Comparison of ENCODE assay signal across 24 cellular contexts in genomic region chr20:41219824-41220223, GRCh38.
"Had no signal": no experiment of that assay in that cellular context is flagged by ENCODE, and none has a peak within 500 bp of the region (broad histone marks: within the 10 kb centered on the region; RNA-seq: fewer than 3 reads in every experiment).

No MANE protein-coding gene starts in this region.

- H3K4me3 ChIP-seq: colonic mucosa, esophagus muscularis mucosa, lung, ovary, psoas muscle, skin epidermis, spleen, transverse colon, upper lobe of right lung, vagina had no signal

- H3K9me3 ChIP-seq: colonic mucosa, esophagus muscularis mucosa, ovary, psoas muscle, spleen, transverse colon, upper lobe of right lung, vagina had no signal

- H3K4me1 ChIP-seq: colonic mucosa had no signal

- H3K27ac ChIP-seq: colonic mucosa, esophagus muscularis mucosa, ovary, psoas muscle, skin epidermis, spleen, transverse colon, upper lobe of right lung, vagina had no signal

- H3K27me3 ChIP-seq: colonic mucosa, esophagus muscularis mucosa, ovary, spleen, transverse colon, upper lobe of right lung, vagina had no signal

- H3K36me3 ChIP-seq: colonic mucosa, esophagus muscularis mucosa, ovary, spleen, transverse colon, upper lobe of right lung, vagina had no signal

- DNase-seq: colonic mucosa; effector memory CD4-positive, alpha-beta T cell; foreskin melanocyte; hypothalamus; immature natural killer cell; islet precursor cell; natural killer cell; occipital lobe; ovary; posterior cingulate gyrus; psoas muscle; right cardiac atrium; spleen; stimulated activated CD4-positive, alpha-beta T cell treated with anti-CD3 and anti-CD28 coated beads, Interleukin-4, amount 100 ng/mL, for 4 hours; stimulated activated naive CD8-positive, alpha-beta T cell treated with anti-CD3 and anti-CD28 coated beads, Interleukin-15, Interleukin-2, amounts not matched to agents 100 U/mL and 50 U/mL, for 24 hours; transverse colon; upper lobe of right lung had no signal

- FAIRE-seq: endothelial cell of umbilical vein had no signal

- ATAC-seq: left lobe of liver; natural killer cell; psoas muscle; right cardiac atrium; stimulated activated memory B cell treated with anti-CD40 and anti-IgM and Interleukin-4, amounts not matched to agents 10 μg/mL and 1 μg/mL and 100 μg/mL, for 72 hours; stimulated activated naive CD8-positive, alpha-beta T cell treated with anti-CD3 and anti-CD28 coated beads, Interleukin-15, Interleukin-2, amounts not matched to agents 100 U/mL and 50 U/mL, for 24 hours; upper lobe of right lung had no signal
